ENCODE assay signal across 8 cellular contexts in genomic region chr11:120511116-120511803, GRCh38. TPM values are rescaled to one million over a fixed set of nuclear protein-coding genes. Genes with fewer than 3 reads are reported as not detected.
A peak's percentile ranks its signal among the peaks of the same experiment; 100 is the strongest.
DNase-seq lines count a peak whose midpoint lies in the region; FAIRE-seq and TF ChIP-seq lines count a peak whose summit lies in the region.

A gene with protein sequence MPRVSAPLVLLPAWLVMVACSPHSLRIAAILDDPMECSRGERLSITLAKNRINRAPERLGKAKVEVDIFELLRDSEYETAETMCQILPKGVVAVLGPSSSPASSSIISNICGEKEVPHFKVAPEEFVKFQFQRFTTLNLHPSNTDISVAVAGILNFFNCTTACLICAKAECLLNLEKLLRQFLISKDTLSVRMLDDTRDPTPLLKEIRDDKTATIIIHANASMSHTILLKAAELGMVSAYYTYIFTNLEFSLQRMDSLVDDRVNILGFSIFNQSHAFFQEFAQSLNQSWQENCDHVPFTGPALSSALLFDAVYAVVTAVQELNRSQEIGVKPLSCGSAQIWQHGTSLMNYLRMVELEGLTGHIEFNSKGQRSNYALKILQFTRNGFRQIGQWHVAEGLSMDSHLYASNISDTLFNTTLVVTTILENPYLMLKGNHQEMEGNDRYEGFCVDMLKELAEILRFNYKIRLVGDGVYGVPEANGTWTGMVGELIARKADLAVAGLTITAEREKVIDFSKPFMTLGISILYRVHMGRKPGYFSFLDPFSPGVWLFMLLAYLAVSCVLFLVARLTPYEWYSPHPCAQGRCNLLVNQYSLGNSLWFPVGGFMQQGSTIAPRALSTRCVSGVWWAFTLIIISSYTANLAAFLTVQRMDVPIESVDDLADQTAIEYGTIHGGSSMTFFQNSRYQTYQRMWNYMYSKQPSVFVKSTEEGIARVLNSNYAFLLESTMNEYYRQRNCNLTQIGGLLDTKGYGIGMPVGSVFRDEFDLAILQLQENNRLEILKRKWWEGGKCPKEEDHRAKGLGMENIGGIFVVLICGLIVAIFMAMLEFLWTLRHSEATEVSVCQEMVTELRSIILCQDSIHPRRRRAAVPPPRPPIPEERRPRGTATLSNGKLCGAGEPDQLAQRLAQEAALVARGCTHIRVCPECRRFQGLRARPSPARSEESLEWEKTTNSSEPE (plus strand): TSS chr11:120511748. CDS start chr11:120660319, 148,571 bp downstream.

- DNase-seq in GM06990 (ENCODE audit: extremely low read depth, insufficient read length) (peak; percentile 73), HFFc6 (peak; percentile 38), NB4 (ENCODE audit: low read depth) (peak; percentile 81), SW480 (ENCODE audit: low spot score) (peak; percentile 77), left ventricle myocardium inferior (peak; percentile 84), pulmonary artery endothelial cell (ENCODE audit: low read depth, low spot score) (peak; percentile 11), urothelium cell line (ENCODE audit: low spot score) (peak; percentile 80)
- DNase-seq in activated naive CD8-positive, alpha-beta T cell treated with anti-CD3 and anti-CD28 coated beads, Interleukin-2, amount 50 U/mL, for 16 hours (ENCODE audit: low read depth, low spot score): peak; percentile 58

- H3K27me3 ChIP-seq in GM06990 (replicated peaks; ENCODE audit: control insufficient read depth, insufficient read depth, low read length) (peaks cover 6% of the 10 kb centered on the region; the same call in 1 of the 2 replicates), left ventricle myocardium inferior (ENCODE audit: low read depth) (peaks cover 85% of the 10 kb centered on the region)

- intact Hi-C loops in left ventricle myocardium inferior (cut with micrococcal nuclease): loop anchor here (5.0 to 10.0 kb wide), 2 partner anchors 176 to 444 kb away; no protein-coding TSS in a partner anchor

- no peaks in the 10 kb centered on the region for H3K9me3 Mint-ChIP-seq in HFFc6

- peak within 1 kb of the TSS; percentile 39 for H3K4me3 ChIP-seq in GM06990 (replicated peaks; ENCODE audit: low read depth, low read length)
- H3K4me3 ChIP-seq in NB4 (ENCODE audit: low read depth, low read length): no peak within 1 kb of the TSS
- peak within 1 kb of the TSS; percentile 64 for H3K4me3 ChIP-seq in left ventricle myocardium inferior

- peaks cover 33% of the 10 kb centered on the region for H3K27me3 Mint-ChIP-seq in HFFc6 (ENCODE audit: insufficient read depth)

- H3K4me3 Mint-ChIP-seq in HFFc6: no peak within 1 kb of the TSS

- TF ChIP-seq CTCF in GM06990 (IDR thresholded peaks at IDR 0.05; ENCODE audit: insufficient read depth, low read length, poor library complexity, severe bottlenecking) (peak; percentile 92), HFFc6 (IDR thresholded peaks at IDR 0.05) (peak; percentile 97), NB4 (IDR thresholded peaks at IDR 0.05; ENCODE audit: low read depth, low read length) (peak; percentile 82), left ventricle myocardium inferior (IDR thresholded peaks at IDR 0.05; ENCODE audit: borderline replicate concordance) (peak; percentile 91)

- H3K9me3 ChIP-seq in left ventricle myocardium inferior (replicated peaks): no peaks in the 10 kb centered on the region

- H3K4me1 ChIP-seq in left ventricle myocardium inferior: no peaks in the 10 kb centered on the region

- no peak within 1 kb of the TSS for H3K27ac ChIP-seq in left ventricle myocardium inferior (replicated peaks)

- TF ChIP-seq POLR2A in NB4 (IDR thresholded peaks at IDR 0.05; ENCODE audit: extremely low read depth, insufficient read length): no peak

- no peak within 1 kb of the TSS for H3K27ac Mint-ChIP-seq in HFFc6

- peaks cover 5% of the 10 kb centered on the region; the same call in 1 of the 2 replicates for H3K4me1 Mint-ChIP-seq in HFFc6 (ENCODE audit: low read depth)

- FAIRE-seq in urothelium cell line (lab: Jason Lieb, UNC): no peak

- no peaks in the 10 kb centered on the region for H3K36me3 Mint-ChIP-seq in HFFc6 (ENCODE audit: low read depth)

- H3K36me3 ChIP-seq in GM06990 (ENCODE audit: control insufficient read depth, insufficient read depth, low read length) (no peaks in the 10 kb centered on the region), left ventricle myocardium inferior (no peaks in the 10 kb centered on the region)

RNA-seq across cellular contexts. Expression of the gene that starts here (rescaled TPM):
- total RNA-seq in HFFc6 (2021; fragmentation: NEBNext Ultra II Directional; extraction: Animal tissue kit (Norgen Biotek cat#: 25700)): not detected
- total RNA-seq in left ventricle myocardium inferior (0.16 TPM), pulmonary artery endothelial cell (0.07 and 0.11 TPM in 2 replicates)

Comparison
In these comparisons a context has a peak if more than half of its experiments do, and no peak if none do; other contexts are left out.
1. Peak in DNase-seq in HFFc6; RNA of the gene not detected or under 1 TPM.
2. Peak in DNase-seq and H3K4me3 ChIP-seq in left ventricle myocardium inferior; RNA of the gene not detected or under 1 TPM.
3. Peak in DNase-seq in pulmonary artery endothelial cell; RNA of the gene not detected or under 1 TPM.
4. DNase-seq: peak in every context shown above with its lines; median percentile 84 in left ventricle myocardium inferior; 81 in NB4; 80 in urothelium cell line; 77 in SW480; 73 in GM06990; 58 in activated naive CD8-positive, alpha-beta T cell treated with anti-CD3 and anti-CD28 coated beads, Interleukin-2, amount 50 U/mL, for 16 hours; 38 in HFFc6; 11 in pulmonary artery endothelial cell.